Comparison of ENCODE assay signal across 8 cellular contexts in genomic region chr12:122865268-122866231, GRCh38. TPM values are rescaled to one million over a fixed set of nuclear protein-coding genes. Genes with fewer than 3 reads are reported as not detected.
A peak's percentile ranks its signal among the peaks of the same experiment; 100 is the strongest.
DNase-seq lines count a peak whose midpoint lies in the region; ATAC-seq and TF ChIP-seq lines count a peak whose summit lies in the region.

No MANE protein-coding gene starts in this region.

- H3K36me3 Mint-ChIP-seq in CD8-positive, alpha-beta T cell, result peaks cover 72% of the 10 kb centered on the region
- peaks cover 8% of the 10 kb centered on the region for H3K36me3 Mint-ChIP-seq in IgD-negative memory B cell

- no peak overlapping the region for H3K27ac ChIP-seq in CD8-positive, alpha-beta T cell (ENCODE audit: low read depth, low read length)

- no peak overlapping the region for H3K4me3 ChIP-seq in CD8-positive, alpha-beta T cell (ENCODE audit: low read depth, low read length)
- H3K4me3 ChIP-seq in choroid plexus epithelial cell (ENCODE audit: low read depth, low read length) (no peak overlapping the region), MG63 (no peak overlapping the region)

- H3K36me3 ChIP-seq in CD8-positive, alpha-beta T cell (ENCODE audit: insufficient read depth, low read length), result peaks cover 26% of the 10 kb centered on the region
- peaks cover 45% of the 10 kb centered on the region for H3K36me3 ChIP-seq in MG63

- CTCF ChIA-PET in CD8-positive, alpha-beta T cell (lab: Charles Lee), result interaction anchor here (0.7 to 14.9 kb wide), 6 partner anchors 14 to 86 kb away, joined by 3 to 311 read pairs (median 9); partner anchors contain the start of gene VPS37B

- peak in 1 of 7 experiments; percentile 55 for DNase-seq in CD8-positive, alpha-beta T cell
- DNase-seq in choroid plexus epithelial cell (ENCODE audit: low read depth) (no peak), mucosa of gallbladder (ENCODE audit: low spot score) (peak; percentile 57), NCI-H1105 treated with DMSO at 0.1 percent for 48 hours (lab: John Stamatoyannopoulos, UW) (no peak), MG63 (no peak), HCEC 1CT (no peak), SKM-1 (lab: John Stamatoyannopoulos, UW; ENCODE audit: unreplicated experiment) (no peak)

- intact Hi-C loops in CD8-positive, alpha-beta T cell (cut with DNase I, micrococcal nuclease), result loop anchor here in 1 of 2 experiments (2.0 kb wide), 1 partner anchor 73 kb away; no protein-coding TSS in a partner anchor

- H3K4me1 Mint-ChIP-seq in CD8-positive, alpha-beta T cell (ENCODE audit: low read depth), result peaks cover 5% of the 10 kb centered on the region
- peaks cover 24 to 47% (median 30%) of the 10 kb centered on the region in 3 donors for H3K4me1 Mint-ChIP-seq in IgD-negative memory B cell

- no peak overlapping the region for H3K4me3 Mint-ChIP-seq in CD8-positive, alpha-beta T cell
- H3K4me3 Mint-ChIP-seq in IgD-negative memory B cell, result peak overlapping the region in 2 of 4 donors; percentile 32 to 56

- H3K27me3 ChIP-seq in CD8-positive, alpha-beta T cell (ENCODE audit: insufficient read depth, low read length), result no peaks in the 10 kb centered on the region
- no peaks in the 10 kb centered on the region for H3K27me3 ChIP-seq in MG63

- no peaks in the 10 kb centered on the region for H3K9me3 ChIP-seq in CD8-positive, alpha-beta T cell (ENCODE audit: low read length)
- no peaks in the 10 kb centered on the region for H3K9me3 ChIP-seq in MG63

- ATAC-seq in CD8-positive, alpha-beta T cell, result peak; percentile 48

- no peaks in the 10 kb centered on the region for H3K27me3 Mint-ChIP-seq in CD8-positive, alpha-beta T cell (ENCODE audit: low read depth)
- H3K27me3 Mint-ChIP-seq in IgD-negative memory B cell, result no peaks in the 10 kb centered on the region

- peaks cover 5% of the 10 kb centered on the region for H3K4me1 ChIP-seq in CD8-positive, alpha-beta T cell (ENCODE audit: insufficient read depth, low read length)

- H3K9me3 Mint-ChIP-seq in CD8-positive, alpha-beta T cell, result no peaks in the 10 kb centered on the region
- H3K9me3 Mint-ChIP-seq in IgD-negative memory B cell, result no peaks in the 10 kb centered on the region

- TF ChIP-seq CTCF in CD8-positive, alpha-beta T cell (IDR thresholded peaks at IDR 0.05), result no peak
- TF ChIP-seq CTCF in choroid plexus epithelial cell (conservative IDR thresholded peaks at IDR 0.05; ENCODE audit: low read depth, low read length), result peak; percentile 30

- POLR2A ChIA-PET in CD8-positive, alpha-beta T cell (lab: Charles Lee), result interaction anchor here (1.6 kb wide), 1 partner anchor 109 kb away, joined by 4 read pairs; no protein-coding TSS in a partner anchor

- H3K27ac Mint-ChIP-seq in CD8-positive, alpha-beta T cell, result no peak overlapping the region
- peak overlapping the region; percentile 18 to 84 (median 31) for H3K27ac Mint-ChIP-seq in IgD-negative memory B cell

RNA-seq across cellular contexts. Expression of gene HIP1R, which starts 30.3 kb away (rescaled TPM):
- total RNA-seq in CD8-positive, alpha-beta T cell, result 100 to 1,000 TPM; 258 to 277 TPM
- 58.3 TPM for polyA plus RNA-seq in IgD-negative memory B cell
- 115 TPM for total RNA-seq in mucosa of gallbladder
- 6.4 and 14.8 TPM in 2 replicates for total RNA-seq in MG63 (2014; rRNA removed; shearing (Covaris generic); ENCODE audit: low replicate concordance)

RNA-seq across cellular contexts. Expression of gene VPS37B, which starts 30.4 kb away (rescaled TPM):
- total RNA-seq in CD8-positive, alpha-beta T cell, result 100 to 1,000 TPM; 145 to 148 TPM
- polyA plus RNA-seq in IgD-negative memory B cell, result 48.1 TPM
- total RNA-seq in mucosa of gallbladder, result 45.8 TPM
- 15.0 and 21.4 TPM in 2 replicates for total RNA-seq in MG63 (2014; rRNA removed; shearing (Covaris generic); ENCODE audit: low replicate concordance)
